In genomic region chr3:39414421-39414907, GRCh38 we compare ENCODE assay signal across 8 cellular contexts. TPM values are rescaled to one million over a fixed set of nuclear protein-coding genes. Genes with fewer than 3 reads are reported as not detected.
DNase-seq lines count a peak whose midpoint lies in the region; ATAC-seq and TF ChIP-seq lines count a peak whose summit lies in the region.

No MANE protein-coding gene starts in this region.

- H3K9me3 Mint-ChIP-seq in activated naive CD8-positive, alpha-beta T cell (ENCODE audit: low read depth), result no peaks in the 10 kb centered on the region
- H3K9me3 Mint-ChIP-seq in naive thymus-derived CD8-positive, alpha-beta T cell, result no peaks in the 10 kb centered on the region

- peaks cover 3% of the 10 kb centered on the region for H3K27me3 Mint-ChIP-seq in activated naive CD8-positive, alpha-beta T cell
- no peaks in the 10 kb centered on the region for H3K27me3 Mint-ChIP-seq in naive thymus-derived CD8-positive, alpha-beta T cell

- POLR2A ChIA-PET in naive thymus-derived CD8-positive, alpha-beta T cell (lab: Charles Lee), result interaction anchor here (3.9 kb wide), 1 partner anchor 7 kb away, joined by 29 read pairs; the partner anchor contains the start of gene RPSA
- POLR2A ChIA-PET in A673 (lab: Charles Lee; ENCODE audit: low non-redundant PET), result no interaction called here

- 91% methylated on average over 2 of the region's 2 CpGs for whole genome bisulfite sequencing in HUES64
- WGBS in thyroid gland, 2 donors, result 70 to 76% methylated on average over 2 of the region's 2 CpGs

- no peaks in the 10 kb centered on the region for H3K9me3 ChIP-seq in HUES64 (ENCODE audit: insufficient read depth, low read depth, low read length)
- no peaks in the 10 kb centered on the region for H3K9me3 ChIP-seq in thyroid gland
- no peaks in the 10 kb centered on the region for H3K9me3 ChIP-seq in A673 (ENCODE audit: low read depth, low read length, poor library complexity, severe bottlenecking)

- peaks cover 17% of the 10 kb centered on the region for H3K4me1 ChIP-seq in HUES64 (ENCODE audit: insufficient read depth, low read length)
- H3K4me1 ChIP-seq in thyroid gland, result peaks cover 0 to 6% of the 10 kb centered on the region in 2 donors
- no peaks in the 10 kb centered on the region for H3K4me1 ChIP-seq in A673 (ENCODE audit: insufficient read depth, low read length, poor library complexity, severe bottlenecking)

- BruUV-seq in A673 (replicated peaks; lab: Mats Ljungman, UMichigan), result no TSS peak

- intact Hi-C loops in thyroid gland (cut with DNase I), result loop anchor here (5.0 kb wide), 1 partner anchor 83 kb away; no protein-coding TSS in a partner anchor
- intact Hi-C loops in A673 (cut with micrococcal nuclease; ENCODE audit: unreplicated experiment), result no loop called here

- CTCF ChIA-PET in A673 (lab: Charles Lee), result no interaction called here

- H3K27ac Mint-ChIP-seq in activated naive CD8-positive, alpha-beta T cell, result peak overlapping the region; percentile 75
- peak overlapping the region; percentile 16 to 93 (median 73) for H3K27ac Mint-ChIP-seq in naive thymus-derived CD8-positive, alpha-beta T cell

- H3K9ac ChIP-seq in HUES64 (ENCODE audit: low read depth, low read length), result no peak overlapping the region

- TF ChIP-seq POLR2A in thyroid gland (IDR thresholded peaks at IDR 0.05), result no peak

- TF ChIP-seq CTCF in thyroid gland (IDR thresholded peaks at IDR 0.05) (no peak), A673 (conservative IDR thresholded peaks at IDR 0.05; ENCODE audit: low read depth, low read length) (no peak)

- H3K27ac ChIP-seq in HUES64 (ENCODE audit: low read depth, low read length) (peak overlapping the region; percentile 40; the same call in 1 of the 2 replicates), thyroid gland (no peak overlapping the region), A673 (ENCODE audit: low read depth, low read length, poor library complexity, severe bottlenecking) (no peak overlapping the region)

- H3K4me3 Mint-ChIP-seq in activated naive CD8-positive, alpha-beta T cell, result peak overlapping the region; percentile 48
- peak overlapping the region in 1 of 10 donors; percentile 39 for H3K4me3 Mint-ChIP-seq in naive thymus-derived CD8-positive, alpha-beta T cell

- peaks cover 11% of the 10 kb centered on the region for H3K36me3 Mint-ChIP-seq in activated naive CD8-positive, alpha-beta T cell
- peaks cover 5 to 56% (median 25%) of the 10 kb centered on the region in 3 donors for H3K36me3 Mint-ChIP-seq in naive thymus-derived CD8-positive, alpha-beta T cell

- H3K36me3 ChIP-seq in HUES64 (ENCODE audit: insufficient read depth, low read length) (peaks cover 52% of the 10 kb centered on the region), thyroid gland (peaks cover 41 to 42% of the 10 kb centered on the region in 2 donors), A673 (ENCODE audit: insufficient read depth, low read length, poor library complexity, severe bottlenecking) (peaks cover 43% of the 10 kb centered on the region)

- ATAC-seq in naive thymus-derived CD8-positive, alpha-beta T cell, result peak; percentile 16 to 26

- H3K4me3 ChIP-seq in HUES64 (ENCODE audit: low read length) (no peak overlapping the region), thyroid gland (replicated peaks in 1 of 3) (no peak overlapping the region), A673 (ENCODE audit: low read depth, low read length, poor library complexity, severe bottlenecking) (no peak overlapping the region)

- peak; percentile 62 for DNase-seq in DMS 273 (lab: John Stamatoyannopoulos, UW; ENCODE audit: unreplicated experiment)
- DNase-seq in DMS 273 treated with DMSO at 0.1 percent for 48 hours (lab: John Stamatoyannopoulos, UW), result no peak
- DNase-seq in naive thymus-derived CD8-positive, alpha-beta T cell, result peak in 1 of 10 donors; percentile 14
- no peak for DNase-seq in thyroid gland
- DNase-seq in activated CD4-positive, CD25-positive, alpha-beta regulatory T cell treated with anti-CD3 and anti-CD28 coated beads, Interleukin-2, amount 50 U/mL, for 72 hours, result no peak
- DNase-seq in A673 (ENCODE audit: low spot score), result no peak

- H3K27me3 ChIP-seq in HUES64 (ENCODE audit: insufficient read depth, low read length), result no peaks in the 10 kb centered on the region
- H3K27me3 ChIP-seq in thyroid gland, result no peaks in the 10 kb centered on the region
- H3K27me3 ChIP-seq in A673 (replicated peaks; ENCODE audit: insufficient read depth, low read depth, low read length, poor library complexity), result no peaks in the 10 kb centered on the region

- H3K4me1 Mint-ChIP-seq in activated naive CD8-positive, alpha-beta T cell (ENCODE audit: low read depth), result peaks cover 30% of the 10 kb centered on the region
- H3K4me1 Mint-ChIP-seq in naive thymus-derived CD8-positive, alpha-beta T cell, result peaks cover 27 to 35% (median 31%) of the 10 kb centered on the region in 4 donors

RNA-seq across cellular contexts. Expression of gene RPSA, which starts 7.9 kb away (rescaled TPM):
- 2,839 TPM for polyA plus RNA-seq in HUES64 (2013, experiment 1 of 2)
- polyA plus RNA-seq in HUES64 (2013, experiment 2 of 2), result 2,744 TPM
- total RNA-seq in naive thymus-derived CD8-positive, alpha-beta T cell, result 1,000 to 10,000 TPM; 1,560 to 1,579 TPM
- polyA plus RNA-seq in naive thymus-derived CD8-positive, alpha-beta T cell, result 1,000 to 10,000 TPM; 1,242 to 1,388 (median 1,323) TPM
- total RNA-seq in thyroid gland (1,000 to 10,000 TPM in 1 of 4 donors, 100 to 1,000 TPM in 3; 570 to 1,162 (median 852) TPM), A673 (2021) (944 and 994 TPM in 2 replicates)

RNA-seq across cellular contexts. Expression of gene SLC25A38, which starts 31.3 kb away (rescaled TPM):
- 32.8 TPM for polyA plus RNA-seq in HUES64 (2013, experiment 1 of 2)
- polyA plus RNA-seq in HUES64 (2013, experiment 2 of 2), result 27.3 TPM
- total RNA-seq in naive thymus-derived CD8-positive, alpha-beta T cell, result 10 to 100 TPM; 51.7 to 52.2 TPM
- polyA plus RNA-seq in naive thymus-derived CD8-positive, alpha-beta T cell, result 10 to 100 TPM; 34.2 to 53.4 (median 43.2) TPM
- 10 to 100 TPM; 45.6 to 71.6 (median 54.9) TPM for total RNA-seq in thyroid gland
- 13.7 and 15.6 TPM in 2 replicates for total RNA-seq in A673 (2021)

RNA-seq across cellular contexts. Expression of gene MOBP, which starts 53.0 kb away (rescaled TPM):
- polyA plus RNA-seq in HUES64 (2013, experiment 1 of 2), result 0.60 TPM
- polyA plus RNA-seq in HUES64 (2013, experiment 2 of 2), result 0.57 TPM
- not detected for total RNA-seq in naive thymus-derived CD8-positive, alpha-beta T cell
- not detected for polyA plus RNA-seq in naive thymus-derived CD8-positive, alpha-beta T cell
- total RNA-seq in thyroid gland (not detected), A673 (2021) (0.19 and 0.22 TPM in 2 replicates)
